ENCODE assay signal across 27 cellular contexts in genomic region chr2:15694589-15694986, GRCh38.
"Had no signal": no experiment of that assay in that cellular context is flagged by ENCODE, and none has a peak within 500 bp of the region (broad histone marks: within the 10 kb centered on the region; RNA-seq: fewer than 3 reads in every experiment).

No MANE protein-coding gene starts in this region.

- H3K27me3 Mint-ChIP-seq: activated CD4-positive, alpha-beta memory T cell treated with anti-CD3 and anti-CD28 coated beads, Interleukin-2, amount 10 ng/mL, durations not matched to agents 7 days and 5 days; activated CD8-positive, alpha-beta memory T cell treated with anti-CD3 and anti-CD28 coated beads, Interleukin-2, amount 10 ng/mL, durations not matched to agents 7 days and 5 days had no signal

- H3K27ac ChIP-seq: ascending aorta, cardiac muscle cell, SK-N-MC, WERI-Rb-1 had no signal

- H3K4me1 ChIP-seq: ascending aorta had no signal

- H3K36me3 ChIP-seq: ascending aorta, cardiac muscle cell, SJCRH30, WERI-Rb-1 had no signal

- DNase-seq: activated CD4-positive, alpha-beta memory T cell treated with anti-CD3 and anti-CD28 coated beads, Interleukin-2, amount 10 ng/mL, durations not matched to agents 7 days and 5 days; activated CD4-positive, alpha-beta T cell treated with anti-CD3 and anti-CD28 coated beads for 1 hour; activated CD4-positive, alpha-beta T cell treated with anti-CD3 and anti-CD28 coated beads for 48 hours; activated CD4-positive, CD25-positive, alpha-beta regulatory T cell; activated CD8-positive, alpha-beta memory T cell treated with anti-CD3 and anti-CD28 coated beads for 24 hours; activated CD8-positive, alpha-beta memory T cell treated with anti-CD3 and anti-CD28 coated beads, Interleukin-2, amount 10 ng/mL, durations not matched to agents 7 days and 5 days; activated CD8-positive, alpha-beta memory T cell treated with anti-CD3 and anti-CD28 coated beads, Interleukin-2, amount 50 U/mL, for 48 hours; activated effector memory CD4-positive, alpha-beta T cell treated with anti-CD3 and anti-CD28 coated beads, Interleukin-2, amount 50 U/mL, for 16 hours; activated naive CD4-positive, alpha-beta T cell; activated naive CD4-positive, alpha-beta T cell treated with anti-CD3 and anti-CD28 coated beads, Interleukin-2, amount 50 U/mL, for 16 hours; activated naive CD8-positive, alpha-beta T cell treated with anti-CD3 and anti-CD28 coated beads for 36 hours; activated T-cell treated with anti-CD3 and anti-CD28 coated beads, Interleukin-2, amount 50 U/mL, for 48 hours; amygdala; MM.1S; NCI-H1092; NCI-H1436 treated with DMSO at 0.1 percent for 48 hours; NCI-H1694 treated with DMSO at 0.1 percent for 48 hours; NCI-H2029; NCI-H345; SHP77; T1000; WERI-Rb-1 had no signal

- H3K9me3 ChIP-seq: ascending aorta, SJCRH30 had no signal

- H3K4me3 ChIP-seq: ascending aorta, cardiac muscle cell, SK-N-MC had no signal

- H3K36me3 Mint-ChIP-seq: activated CD8-positive, alpha-beta memory T cell treated with anti-CD3 and anti-CD28 coated beads, Interleukin-2, amount 10 ng/mL, durations not matched to agents 7 days and 5 days; activated naive CD8-positive, alpha-beta T cell treated with anti-CD3 and anti-CD28 coated beads for 36 hours had no signal

- H3K27ac Mint-ChIP-seq: activated CD4-positive, alpha-beta memory T cell treated with anti-CD3 and anti-CD28 coated beads, Interleukin-2, amount 10 ng/mL, durations not matched to agents 7 days and 5 days; activated CD8-positive, alpha-beta memory T cell treated with anti-CD3 and anti-CD28 coated beads, Interleukin-2, amount 10 ng/mL, durations not matched to agents 7 days and 5 days; activated naive CD8-positive, alpha-beta T cell treated with anti-CD3 and anti-CD28 coated beads for 36 hours had no signal

- H3K4me3 Mint-ChIP-seq: activated CD4-positive, alpha-beta memory T cell treated with anti-CD3 and anti-CD28 coated beads, Interleukin-2, amount 10 ng/mL, durations not matched to agents 7 days and 5 days; activated CD8-positive, alpha-beta memory T cell treated with anti-CD3 and anti-CD28 coated beads, Interleukin-2, amount 10 ng/mL, durations not matched to agents 7 days and 5 days; activated naive CD8-positive, alpha-beta T cell treated with anti-CD3 and anti-CD28 coated beads for 36 hours; central memory CD8-positive, alpha-beta T cell had no signal

- H3K4me1 Mint-ChIP-seq: activated CD4-positive, alpha-beta memory T cell treated with anti-CD3 and anti-CD28 coated beads, Interleukin-2, amount 10 ng/mL, durations not matched to agents 7 days and 5 days; activated CD8-positive, alpha-beta memory T cell treated with anti-CD3 and anti-CD28 coated beads, Interleukin-2, amount 10 ng/mL, durations not matched to agents 7 days and 5 days; activated naive CD8-positive, alpha-beta T cell treated with anti-CD3 and anti-CD28 coated beads for 36 hours; central memory CD8-positive, alpha-beta T cell had no signal

- H3K9me3 Mint-ChIP-seq: activated naive CD8-positive, alpha-beta T cell treated with anti-CD3 and anti-CD28 coated beads for 36 hours; central memory CD8-positive, alpha-beta T cell had no signal

- H3K27me3 ChIP-seq: ascending aorta, cardiac muscle cell, SJCRH30 had no signal
